ENCODE assay signal across 10 cellular contexts in genomic region chr3:73055583-73056364, GRCh38. TPM values are rescaled to one million over a fixed set of nuclear protein-coding genes. Genes with fewer than 3 reads are reported as not detected.
DNase-seq lines count a peak whose midpoint lies in the region; ATAC-seq, FAIRE-seq and TF ChIP-seq lines count a peak whose summit lies in the region.
"Had no signal": no experiment of that assay in that cellular context is flagged by ENCODE, and none has a peak within 500 bp of the region (broad histone marks: within the 10 kb centered on the region; RNA-seq: fewer than 3 reads in every experiment).

No MANE protein-coding gene starts in this region.

- no peaks in the 10 kb centered on the region for H3K9me3 Mint-ChIP-seq in activated T-cell treated with anti-CD3 and anti-CD28 coated beads, Interleukin-2, amount 50 U/mL, for 72 hours
- H3K9me3 Mint-ChIP-seq: naive thymus-derived CD8-positive, alpha-beta T cell had no signal

- FAIRE-seq in GM12878 (lab: Jason Lieb, UNC) (no peak), keratinocyte (lab: Jason Lieb, UNC) (no peak), small intestine (lab: Jason Lieb, UNC) (no peak)

- BruUV-seq in GM12878 (replicated peaks; lab: Mats Ljungman, UMichigan): no TSS peak

- H3K4me3 ChIP-seq in GM12878: no peak overlapping the region
- H3K4me3 ChIP-seq in keratinocyte (ENCODE audit: control insufficient read depth in 2 of 3, extremely low read depth in 1 of 3, insufficient read depth in 2 of 3, low read depth in 1 of 3, low read length in 3 of 3): no peak overlapping the region
- no peak overlapping the region for H3K4me3 ChIP-seq in small intestine (ENCODE audit: low read depth in 1 of 2, low read length in 2 of 2)

- RAD21 ChIA-PET in GM12878 (lab: Charles Lee; ENCODE audit: unreplicated experiment): interaction anchor here (0.6 to 4.4 kb wide), 17 partner anchors 27 to 1203 kb away, joined by 3 to 51 read pairs (median 4); partner anchors contain the start of gene PPP4R2

- POLR2A ChIA-PET in GM12878 (lab: Charles Lee): interaction anchor here (0.7 to 1.1 kb wide), 2 partner anchors 59 to 103 kb away, joined by 4 to 6 read pairs; partner anchors contain the start of gene PPP4R2

- no peaks in the 10 kb centered on the region for H3K9me1 ChIP-seq in keratinocyte (ENCODE audit: control insufficient read depth, extremely low read depth, insufficient read depth, low read length)

- DNase-seq in activated T-cell treated with anti-CD3 and anti-CD28 coated beads, Interleukin-2, amount 50 U/mL, for 72 hours: no peak
- no peak for DNase-seq in activated T-cell treated with anti-CD3 and anti-CD28 coated beads, Interleukin-2, amount 50 U/mL, for 1 hour
- no peak for DNase-seq in GM12878 (ENCODE audit: low read depth, low spot score)
- DNase-seq in keratinocyte (ENCODE audit: low read depth, low spot score): no peak
- peak; percentile 16 for DNase-seq in small intestine
- no peak for DNase-seq in OCI-M2 (lab: John Stamatoyannopoulos, UW; ENCODE audit: unreplicated experiment)

- dilution Hi-C loops in keratinocyte (cut with MboI; ENCODE audit: extremely low pct_ligation_motif_present, low sequenced_read_pairs): no loop called here

- H3K36me3 ChIP-seq in GM12878 (ENCODE audit: control insufficient read depth in 2 of 2, insufficient read depth in 2 of 2, low read length in 1 of 2) (peaks cover under 1 to 2% of the 10 kb centered on the region in 2 experiments; a peak in 3 of 4 replicates), keratinocyte (ENCODE audit: control insufficient read depth in 2 of 2, extremely low read depth in 1 of 2, insufficient read depth in 2 of 2, low read length in 2 of 2) (peaks cover 2 to 3% of the 10 kb centered on the region in 2 experiments), small intestine (ENCODE audit: control insufficient read depth in 2 of 2, insufficient read depth in 2 of 2, low read length in 2 of 2) (peaks cover 0 to 1% of the 10 kb centered on the region in 2 donors)

- no peaks in the 10 kb centered on the region for H4K20me1 ChIP-seq in GM12878 (ENCODE audit: control insufficient read depth, insufficient read depth)
- no peaks in the 10 kb centered on the region for H4K20me1 ChIP-seq in keratinocyte (ENCODE audit: control insufficient read depth, extremely low read depth, insufficient read depth, low read length)

- intact Hi-C loops in GM12878 (cut with micrococcal nuclease; ENCODE audit: unreplicated experiment): loop anchor here (1.0 to 2.0 kb wide), 3 partner anchors 59 to 205 kb away; partner anchors contain the start of gene PPP4R2

- peaks cover 19% of the 10 kb centered on the region for H3K4me1 Mint-ChIP-seq in activated T-cell treated with anti-CD3 and anti-CD28 coated beads, Interleukin-2, amount 50 U/mL, for 72 hours (ENCODE audit: low read depth)

- H3K27ac Mint-ChIP-seq in activated T-cell treated with anti-CD3 and anti-CD28 coated beads, Interleukin-2, amount 50 U/mL, for 72 hours: peak overlapping the region; percentile 52

- H3K9me3 ChIP-seq in GM12878 (replicated peaks; ENCODE audit: control insufficient read depth, insufficient read depth, low read length) (no peaks in the 10 kb centered on the region), keratinocyte (ENCODE audit: control insufficient read depth, low read depth, low read length) (no peaks in the 10 kb centered on the region), small intestine (ENCODE audit: control insufficient read depth, low read depth) (no peaks in the 10 kb centered on the region)

- H3K4me2 ChIP-seq in GM12878 (ENCODE audit: control insufficient read depth, insufficient read depth): no peak overlapping the region
- no peak overlapping the region for H3K4me2 ChIP-seq in keratinocyte (ENCODE audit: control insufficient read depth, extremely low read depth, insufficient read depth, low read depth, low read length)

- no peaks in the 10 kb centered on the region for H3K4me1 ChIP-seq in GM12878 (ENCODE audit: control insufficient read depth, insufficient read depth, low read length)
- H3K4me1 ChIP-seq in keratinocyte (ENCODE audit: control insufficient read depth, extremely low read depth, insufficient read depth, low read length): peaks cover 5% of the 10 kb centered on the region
- H3K4me1 ChIP-seq in small intestine (ENCODE audit: control insufficient read depth in 2 of 2, insufficient read depth in 1 of 2, low read depth in 1 of 2, low read length in 1 of 2): no peaks in the 10 kb centered on the region

- TF ChIP-seq POLR2A in GM12878 (IDR thresholded peaks at IDR 0.05; ENCODE audit: low read depth, low read length): no peak

- no peak for ATAC-seq in activated T-cell treated with anti-CD3 and anti-CD28 coated beads, Interleukin-2, amount 50 U/mL, for 72 hours (replicated peaks in 1 of 2)
- 0 out of 3 replicates have a peak, but pooled peaks have one; percentile 14 for ATAC-seq in GM12878
- ATAC-seq in HG03095 (IDR thresholded peaks at IDR 0.05; ENCODE audit: unreplicated experiment): no peak
- no peak for ATAC-seq in HG02610 (IDR thresholded peaks at IDR 0.05; ENCODE audit: unreplicated experiment)
- ATAC-seq: naive thymus-derived CD8-positive, alpha-beta T cell had no signal

- WGBS in GM12878 (ENCODE audit: insufficient coverage, insufficient replicate concordance, low lambda C conversion rate, missing lambda C conversion rate): 82% methylated on average over 9 of the region's 10 CpGs
- WGBS in small intestine, 3 donors: 26 to 45% (median 40%) methylated on average over 10 of the region's 10 CpGs

- peaks cover 33% of the 10 kb centered on the region for H3K79me2 ChIP-seq in GM12878 (ENCODE audit: control insufficient read depth, insufficient read depth, low read length)
- peaks cover 40% of the 10 kb centered on the region for H3K79me2 ChIP-seq in keratinocyte (ENCODE audit: control insufficient read depth, insufficient read depth, low read length)

- CTCF ChIA-PET in GM12878 (lab: Yijun Ruan, JAX): interaction anchor here (0.6 to 8.0 kb wide), 39 partner anchors 9 to 585 kb away, joined by 3 to 110 read pairs (median 6); partner anchors contain the start of gene PPP4R2

- H3K27me3 Mint-ChIP-seq in activated T-cell treated with anti-CD3 and anti-CD28 coated beads, Interleukin-2, amount 50 U/mL, for 72 hours (ENCODE audit: low read depth): no peaks in the 10 kb centered on the region
- H3K27me3 Mint-ChIP-seq: naive thymus-derived CD8-positive, alpha-beta T cell had no signal

- TF ChIP-seq CTCF in GM12878 (IDR thresholded peaks at IDR 0.05 in 2 of 3, conservative IDR thresholded peaks at IDR 0.05 in 1 of 3; ENCODE audit: control insufficient read depth in 2 of 3, extremely low read depth in 1 of 3, insufficient read depth in 1 of 3, low read depth in 3 of 3, low read length in 3 of 3) (no peak), keratinocyte (optimal IDR thresholded peaks at IDR 0.05 in 1 of 3, IDR thresholded peaks at IDR 0.05 in 1 of 3, conservative IDR thresholded peaks at IDR 0.05 in 1 of 3; ENCODE audit: extremely low read depth in 1 of 3, insufficient read depth in 2 of 3, low read length in 3 of 3) (no peak)

- H2AFZ ChIP-seq in GM12878 (ENCODE audit: control insufficient read depth, low read depth, low read length) (no peak overlapping the region), keratinocyte (ENCODE audit: control insufficient read depth, low read length) (no peak overlapping the region)

- peaks cover 0 to 11% of the 10 kb centered on the region in 2 donors for H3K36me3 Mint-ChIP-seq in activated T-cell treated with anti-CD3 and anti-CD28 coated beads, Interleukin-2, amount 50 U/mL, for 72 hours (ENCODE audit: insufficient read depth in 2 of 2)

- H3K4me3 Mint-ChIP-seq in activated T-cell treated with anti-CD3 and anti-CD28 coated beads, Interleukin-2, amount 50 U/mL, for 72 hours: no peak overlapping the region
- H3K4me3 Mint-ChIP-seq: naive thymus-derived CD8-positive, alpha-beta T cell had no signal

- H3K9ac ChIP-seq in GM12878 (ENCODE audit: control insufficient read depth, insufficient read depth, low read length): no peak overlapping the region
- no peak overlapping the region for H3K9ac ChIP-seq in keratinocyte (ENCODE audit: control insufficient read depth, extremely low read depth, insufficient read depth, low read length)

- SMC1A ChIA-PET in GM12878 (lab: Charles Lee; ENCODE audit: uncharacterized antibody, unreplicated experiment): interaction anchor here (0.7 to 5.3 kb wide), 25 partner anchors 9 to 234 kb away, joined by 3 to 67 read pairs (median 7); partner anchors contain the start of gene PPP4R2

- no peak for TF ChIP-seq RAD21 in GM12878 (IDR thresholded peaks at IDR 0.05; ENCODE audit: insufficient read depth, low read depth, low read length)

- no peaks in the 10 kb centered on the region for H3K27me3 ChIP-seq in GM12878 (replicated peaks in 1 of 2; ENCODE audit: control insufficient read depth in 2 of 2, insufficient read depth in 2 of 2, low read length in 1 of 2)
- no peaks in the 10 kb centered on the region for H3K27me3 ChIP-seq in keratinocyte (ENCODE audit: control insufficient read depth, extremely low read depth, insufficient read depth, low read length)
- no peaks in the 10 kb centered on the region for H3K27me3 ChIP-seq in small intestine (ENCODE audit: control insufficient read depth in 2 of 2, insufficient read depth in 2 of 2, low read length in 2 of 2)

- in situ Hi-C loops in GM12878 (cut with MboI): loop anchor here (5.0 to 10.0 kb wide), 2 partner anchors 118 to 201 kb away; no protein-coding TSS in a partner anchor

- no peak for TF ChIP-seq EP300 in GM12878 (IDR thresholded peaks at IDR 0.05; ENCODE audit: borderline replicate concordance in 1 of 2, control insufficient read depth in 1 of 2, low read depth in 2 of 2, low read length in 2 of 2)

- H3K27ac ChIP-seq in GM12878 (ENCODE audit: control insufficient read depth, insufficient read depth) (no peak overlapping the region), keratinocyte (ENCODE audit: control insufficient read depth, insufficient read depth, low read length) (peak overlapping the region; percentile 33), small intestine (ENCODE audit: low read depth in 1 of 2, low read length in 1 of 2) (no peak overlapping the region)
- H3K27ac ChIP-seq: HL-60 had no signal

RNA-seq across cellular contexts. Expression of gene EBLN2, which starts 5.7 kb away (rescaled TPM):
- 1 to 10 TPM; 7.0 to 7.4 TPM for total RNA-seq in activated T-cell treated with anti-CD3 and anti-CD28 coated beads, Interleukin-2, amount 50 U/mL, for 72 hours
- 65.7 and 67.6 TPM in 2 replicates for total RNA-seq in GM12878 (2013; cell fraction: nucleolus; rRNA removed)
- total RNA-seq in GM12878 (2014; rRNA removed): 4.7 and 6.8 TPM in 2 replicates
- 6.8 TPM in 2 replicates for total RNA-seq in GM12878 (2014; rRNA removed; fragmentation: Illumina TruSeq; extraction: Trizol)
- 3.8 and 4.0 TPM in 2 replicates for total RNA-seq in GM12878 (2021)
- polyA plus RNA-seq in GM12878 (2011; ENCODE audit: low read depth): 1.9 TPM
- polyA plus RNA-seq in GM12878 (2011; rRNA removed): 4.5 and 5.6 TPM in 2 replicates
- polyA plus RNA-seq in GM12878 (2011; cell fraction: cytosol; rRNA removed): 1.4 and 1.6 TPM in 2 replicates
- 8.4 and 9.9 TPM in 2 replicates for polyA plus RNA-seq in GM12878 (2011; cell fraction: nucleus; rRNA removed)
- 1.7 and 2.0 TPM in 2 replicates for polyA plus RNA-seq in GM12878 (2012)
- 3.9 and 4.4 TPM in 2 replicates for polyA plus RNA-seq in GM12878 (2014; fragmentation: Illumina TruSeq; extraction: Trizol)
- polyA plus RNA-seq in GM12878 (2014; fragmentation: Nextera tagmentation; extraction: Ambion mirVana): 1 to 10 TPM in 1 of 2 experiments, under 1 TPM in 1; 0.84 to 2.2 TPM
- 2.8 and 3.3 TPM in 2 replicates for polyA plus RNA-seq in GM12878 (2014; rRNA removed)
- polyA plus RNA-seq in GM12878 (2016; fragmentation: Nextera tagmentation; extraction: Ambion mirVana): 1 to 10 TPM; 1.2 to 2.7 TPM
- 15.1 and 20.2 TPM in 2 replicates for polyA minus RNA-seq in GM12878 (2011; rRNA and poly(A)+ RNA removed)
- polyA minus RNA-seq in GM12878 (2011; cell fraction: cytosol; rRNA and poly(A)+ RNA removed): 3.2 and 4.2 TPM in 2 replicates
- 15.1 and 22.0 TPM in 2 replicates for polyA minus RNA-seq in GM12878 (2011; cell fraction: nucleus; rRNA and poly(A)+ RNA removed)
- polyA plus RNA-seq in keratinocyte: 1.0 to 4.0 TPM (median 2.9 TPM) in 3 replicates
- 1.1 TPM for polyA plus RNA-seq in keratinocyte (2011; ENCODE audit: low read depth)
- 0.09 TPM in 1 of 2 replicates, not detected in the other for polyA plus RNA-seq in keratinocyte (2011; cell fraction: cytosol; rRNA removed)
- polyA plus RNA-seq in keratinocyte (2011; cell fraction: nucleus; rRNA removed): 6.9 and 9.9 TPM in 2 replicates
- polyA plus RNA-seq in keratinocyte (2012; ENCODE audit: low replicate concordance): 0.79 and 1.5 TPM in 2 replicates
- polyA minus RNA-seq in keratinocyte: 0.43 to 10.7 TPM (median 9.0 TPM) in 3 replicates
- polyA minus RNA-seq in keratinocyte (2011; cell fraction: cytosol; rRNA and poly(A)+ RNA removed): not detected
- polyA minus RNA-seq in keratinocyte (2011; cell fraction: nucleus; rRNA and poly(A)+ RNA removed): 6.6 and 11.6 TPM in 2 replicates
- under 1 TPM in 1 of 3 donors, not detected in 2; 0.43 TPM for polyA plus RNA-seq in small intestine

RNA-seq across cellular contexts. Expression of gene PPP4R2, which starts 59.2 kb away (rescaled TPM):
- total RNA-seq in activated T-cell treated with anti-CD3 and anti-CD28 coated beads, Interleukin-2, amount 50 U/mL, for 72 hours: 100 to 1,000 TPM in 1 of 2 donors, 10 to 100 TPM in 1; 99.5 to 101 TPM
- 70.8 and 75.4 TPM in 2 replicates for total RNA-seq in GM12878 (2013; cell fraction: nucleolus; rRNA removed)
- total RNA-seq in GM12878 (2014; rRNA removed): 44.8 and 48.8 TPM in 2 replicates
- 54.8 and 56.1 TPM in 2 replicates for total RNA-seq in GM12878 (2014; rRNA removed; fragmentation: Illumina TruSeq; extraction: Trizol)
- 74.8 and 83.4 TPM in 2 replicates for total RNA-seq in GM12878 (2021)
- 13.0 TPM for polyA plus RNA-seq in GM12878 (2011; ENCODE audit: low read depth)
- polyA plus RNA-seq in GM12878 (2011; rRNA removed): 46.0 and 86.2 TPM in 2 replicates
- 8.7 and 9.0 TPM in 2 replicates for polyA plus RNA-seq in GM12878 (2011; cell fraction: cytosol; rRNA removed)
- polyA plus RNA-seq in GM12878 (2011; cell fraction: nucleus; rRNA removed): 15.4 and 16.7 TPM in 2 replicates
- 21.0 and 28.6 TPM in 2 replicates for polyA plus RNA-seq in GM12878 (2012)
- 39.7 and 52.6 TPM in 2 replicates for polyA plus RNA-seq in GM12878 (2014; fragmentation: Illumina TruSeq; extraction: Trizol)
- 10 to 100 TPM; 16.7 to 22.1 TPM for polyA plus RNA-seq in GM12878 (2014; fragmentation: Nextera tagmentation; extraction: Ambion mirVana)
- polyA plus RNA-seq in GM12878 (2014; rRNA removed): 18.9 and 26.8 TPM in 2 replicates
- polyA plus RNA-seq in GM12878 (2016; fragmentation: Nextera tagmentation; extraction: Ambion mirVana): 10 to 100 TPM; 30.8 to 38.1 TPM
- polyA minus RNA-seq in GM12878 (2011; rRNA and poly(A)+ RNA removed): 14.7 and 23.4 TPM in 2 replicates
- 11.9 and 16.6 TPM in 2 replicates for polyA minus RNA-seq in GM12878 (2011; cell fraction: cytosol; rRNA and poly(A)+ RNA removed)
- 10.6 and 17.8 TPM in 2 replicates for polyA minus RNA-seq in GM12878 (2011; cell fraction: nucleus; rRNA and poly(A)+ RNA removed)
- 19.2 to 46.6 TPM (median 19.3 TPM) in 3 replicates for polyA plus RNA-seq in keratinocyte
- 46.7 TPM for polyA plus RNA-seq in keratinocyte (2011; ENCODE audit: low read depth)
- 13.0 and 24.2 TPM in 2 replicates for polyA plus RNA-seq in keratinocyte (2011; cell fraction: cytosol; rRNA removed)
- polyA plus RNA-seq in keratinocyte (2011; cell fraction: nucleus; rRNA removed): 19.5 and 26.1 TPM in 2 replicates
- polyA plus RNA-seq in keratinocyte (2012; ENCODE audit: low replicate concordance): 25.6 and 32.0 TPM in 2 replicates
- polyA minus RNA-seq in keratinocyte: 0.72 to 21.5 TPM (median 8.9 TPM) in 3 replicates
- 11.3 TPM for polyA minus RNA-seq in keratinocyte (2011; cell fraction: cytosol; rRNA and poly(A)+ RNA removed)
- polyA minus RNA-seq in keratinocyte (2011; cell fraction: nucleus; rRNA and poly(A)+ RNA removed): 10.2 and 26.3 TPM in 2 replicates
- polyA plus RNA-seq in small intestine: 10 to 100 TPM; 18.8 to 29.3 (median 18.9) TPM
